Comparison of ENCODE assay signal across 21 cellular contexts in the genomic region with DNA sequence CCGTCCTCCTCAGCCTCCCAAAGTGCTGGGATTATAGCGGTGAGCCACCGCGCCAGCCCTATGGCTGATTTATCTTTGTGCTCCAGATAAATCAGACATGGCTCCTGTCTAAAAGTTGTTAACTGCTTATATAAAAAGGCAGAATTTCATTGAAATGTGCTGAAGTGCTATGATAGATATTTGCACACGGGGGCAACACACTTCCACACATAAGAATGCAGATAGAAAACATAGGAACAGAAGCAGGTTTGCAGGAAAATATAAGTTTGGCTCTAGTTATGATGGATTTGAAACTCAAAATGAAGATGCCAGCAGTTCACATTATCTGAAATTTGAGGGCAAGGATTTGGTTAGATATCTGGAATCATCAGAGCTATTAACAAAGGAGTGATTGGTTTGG.
A peak's percentile ranks its signal among the peaks of the same experiment; 100 is the strongest.
DNase-seq lines count a peak whose midpoint lies in the region; TF ChIP-seq lines count a peak whose summit lies in the region.
"Had no signal": no experiment of that assay in that cellular context is flagged by ENCODE, and none has a peak within 500 bp of the region (broad histone marks: within the 10 kb centered on the region; RNA-seq: fewer than 3 reads in every experiment).

No MANE protein-coding gene starts in this region.

- no peak overlapping the region for H3K4me3 Mint-ChIP-seq in immature natural killer cell
- H3K4me3 Mint-ChIP-seq: CD14-positive monocyte; CD4-positive, alpha-beta T cell; CD8-positive, alpha-beta memory T cell had no signal

- no peaks in the 10 kb centered on the region for H3K36me3 Mint-ChIP-seq in immature natural killer cell
- H3K36me3 Mint-ChIP-seq: CD14-positive monocyte; CD8-positive, alpha-beta memory T cell had no signal

- H4K20me1 ChIP-seq in neural cell (ENCODE audit: insufficient read depth), result no peaks in the 10 kb centered on the region
- H4K20me1 ChIP-seq: BLaER1 treated with 17β-estradiol and CSF1 and Interleukin-3, amounts not matched to agents 10 nM and 100 nM had no signal

- H3K79me2 ChIP-seq in neural cell (replicated peaks; ENCODE audit: insufficient read depth, low read length), result no peaks in the 10 kb centered on the region

- no peaks in the 10 kb centered on the region for H3K9me3 ChIP-seq in neural cell (ENCODE audit: low read length)
- no peaks in the 10 kb centered on the region for H3K9me3 ChIP-seq in WERI-Rb-1 (ENCODE audit: severe bottlenecking)
- H3K9me3 ChIP-seq: BE2C had no signal

- no peak overlapping the region for H3K27ac Mint-ChIP-seq in immature natural killer cell
- H3K27ac Mint-ChIP-seq: CD14-positive monocyte; CD4-positive, alpha-beta T cell; CD8-positive, alpha-beta memory T cell had no signal

- no peak overlapping the region for H3K4me3 ChIP-seq in dorsolateral prefrontal cortex
- no peak overlapping the region for H3K4me3 ChIP-seq in neural cell (ENCODE audit: low read length)
- H3K4me3 ChIP-seq in WERI-Rb-1 (ENCODE audit: low read depth, low read length), result no peak overlapping the region
- H3K4me3 ChIP-seq: BLaER1 treated with 17β-estradiol and CSF1 and Interleukin-3, amounts not matched to agents 10 nM and 100 nM; GM12878; GM23248 had no signal

- peaks cover 0 to 10% (median under 1%) of the 10 kb centered on the region in 6 donors for H3K9me3 Mint-ChIP-seq in immature natural killer cell
- H3K9me3 Mint-ChIP-seq: CD4-positive, alpha-beta T cell had no signal

- H3K27me3 Mint-ChIP-seq in immature natural killer cell (ENCODE audit: low read depth in 3 of 3), result peaks cover 0 to 5% (median 2%) of the 10 kb centered on the region in 3 donors
- H3K27me3 Mint-ChIP-seq: CD4-positive, alpha-beta T cell; CD8-positive, alpha-beta memory T cell had no signal

- TF ChIP-seq RAD21 in neural cell (conservative IDR thresholded peaks at IDR 0.05), result peak; percentile 40

- in situ Hi-C loops in KBM-7 (cut with MboI; ENCODE audit: low pct_unique_long_range_greater_than_20kb, low sequenced_read_pairs), result no loop called here

- H3F3A ChIP-seq in neural cell (ENCODE audit: insufficient read depth, low read length, poor library complexity, severe bottlenecking), result no peaks in the 10 kb centered on the region

- H3K27ac ChIP-seq in dorsolateral prefrontal cortex, result no peak overlapping the region
- H3K27ac ChIP-seq in neural cell (ENCODE audit: low read length), result no peak overlapping the region
- H3K27ac ChIP-seq in WERI-Rb-1, result no peak overlapping the region
- H3K27ac ChIP-seq: BLaER1 treated with 17β-estradiol and CSF1 and Interleukin-3, amounts not matched to agents 10 nM and 100 nM; GM23248 had no signal

- intact Hi-C loops in dorsolateral prefrontal cortex (cut with DNase I), result no loop called here

- DNase-seq in Ammon's horn (ENCODE audit: low spot score) (peak; percentile 4), dorsolateral prefrontal cortex (no peak), superior temporal gyrus (ENCODE audit: extremely low spot score) (peak; percentile 8), WERI-Rb-1 (no peak), KBM-7 (no peak), immature natural killer cell (no peak)
- DNase-seq: 8988T; BE2C; CD4-positive, alpha-beta T cell; CD8-positive, alpha-beta memory T cell; DMS 273 treated with DMSO at 0.1 percent for 48 hours; DMS79; EL; GDM1; GM23248; H7; HCEC 1CT had no signal

- H3K27me3 ChIP-seq in dorsolateral prefrontal cortex (peaks cover 0 to 39% (median under 1%) of the 10 kb centered on the region in 45 donors), neural cell (ENCODE audit: insufficient read depth, low read depth, low read length) (no peaks in the 10 kb centered on the region), WERI-Rb-1 (ENCODE audit: insufficient read depth, low read depth, severe bottlenecking) (peaks cover 11% of the 10 kb centered on the region)
- H3K27me3 ChIP-seq: BE2C had no signal

- H3K36me3 ChIP-seq in neural cell (ENCODE audit: insufficient read depth, low read length) (no peaks in the 10 kb centered on the region), WERI-Rb-1 (no peaks in the 10 kb centered on the region)
- H3K36me3 ChIP-seq: BE2C; BLaER1 treated with 17β-estradiol and CSF1 and Interleukin-3, amounts not matched to agents 10 nM and 100 nM had no signal

- H3K9me2 ChIP-seq in neural cell (ENCODE audit: insufficient read depth, low read length), result no peaks in the 10 kb centered on the region

- TF ChIP-seq CTCF in dorsolateral prefrontal cortex (IDR thresholded peaks at IDR 0.05 in 54 of 56, conservative IDR thresholded peaks at IDR 0.05 in 2 of 56; ENCODE audit: low read depth in 1 of 56, partially characterized antibody in 56 of 56) (peak in 30 of 56 donors; percentile 7 to 53 (median 26)), neural cell (IDR thresholded peaks at IDR 0.05; ENCODE audit: poor library complexity, severe bottlenecking) (peak; percentile 16), WERI-Rb-1 (IDR thresholded peaks at IDR 0.05; ENCODE audit: low read depth, low read length) (no peak)

- H2AFZ ChIP-seq in neural cell (ENCODE audit: low read depth, low read length), result no peak overlapping the region
- H2AFZ ChIP-seq: GM23248 had no signal

- H3K9ac ChIP-seq in neural cell (ENCODE audit: low read length), result no peak overlapping the region
- H3K9ac ChIP-seq: BLaER1 treated with 17β-estradiol and CSF1 and Interleukin-3, amounts not matched to agents 10 nM and 100 nM; GM23248 had no signal

- no peak overlapping the region for H3K4me2 ChIP-seq in neural cell (ENCODE audit: low read length)
- H3K4me2 ChIP-seq: BLaER1 treated with 17β-estradiol and CSF1 and Interleukin-3, amounts not matched to agents 10 nM and 100 nM had no signal

- no peak for TF ChIP-seq EP300 in neural cell (conservative IDR thresholded peaks at IDR 0.05; ENCODE audit: poor library complexity, severe bottlenecking)

- no peaks in the 10 kb centered on the region for H3K4me1 Mint-ChIP-seq in immature natural killer cell
- H3K4me1 Mint-ChIP-seq: CD14-positive monocyte; CD8-positive, alpha-beta memory T cell had no signal

TF ChIP-seq in neural cell, 6 proteins besides CTCF, POLR2A, EP300 and RAD21:
- no peak for TF ChIP-seq MXI1 (conservative IDR thresholded peaks at IDR 0.05; ENCODE audit: poor library complexity, severe bottlenecking)
- no peak for TF ChIP-seq TAF1 (IDR thresholded peaks at IDR 0.05; ENCODE audit: low read depth)
- no peak for TF ChIP-seq SMC3 (conservative IDR thresholded peaks at IDR 0.05; ENCODE audit: poor library complexity)
- TF ChIP-seq EZH2 (IDR thresholded peaks at IDR 0.05; ENCODE audit: borderline replicate concordance, insufficient read depth, low read length, poor library complexity, severe bottlenecking), result no peak
- no peak for TF ChIP-seq POLR2AphosphoS5 (IDR thresholded peaks at IDR 0.05)
- TF ChIP-seq, protein P1, sequence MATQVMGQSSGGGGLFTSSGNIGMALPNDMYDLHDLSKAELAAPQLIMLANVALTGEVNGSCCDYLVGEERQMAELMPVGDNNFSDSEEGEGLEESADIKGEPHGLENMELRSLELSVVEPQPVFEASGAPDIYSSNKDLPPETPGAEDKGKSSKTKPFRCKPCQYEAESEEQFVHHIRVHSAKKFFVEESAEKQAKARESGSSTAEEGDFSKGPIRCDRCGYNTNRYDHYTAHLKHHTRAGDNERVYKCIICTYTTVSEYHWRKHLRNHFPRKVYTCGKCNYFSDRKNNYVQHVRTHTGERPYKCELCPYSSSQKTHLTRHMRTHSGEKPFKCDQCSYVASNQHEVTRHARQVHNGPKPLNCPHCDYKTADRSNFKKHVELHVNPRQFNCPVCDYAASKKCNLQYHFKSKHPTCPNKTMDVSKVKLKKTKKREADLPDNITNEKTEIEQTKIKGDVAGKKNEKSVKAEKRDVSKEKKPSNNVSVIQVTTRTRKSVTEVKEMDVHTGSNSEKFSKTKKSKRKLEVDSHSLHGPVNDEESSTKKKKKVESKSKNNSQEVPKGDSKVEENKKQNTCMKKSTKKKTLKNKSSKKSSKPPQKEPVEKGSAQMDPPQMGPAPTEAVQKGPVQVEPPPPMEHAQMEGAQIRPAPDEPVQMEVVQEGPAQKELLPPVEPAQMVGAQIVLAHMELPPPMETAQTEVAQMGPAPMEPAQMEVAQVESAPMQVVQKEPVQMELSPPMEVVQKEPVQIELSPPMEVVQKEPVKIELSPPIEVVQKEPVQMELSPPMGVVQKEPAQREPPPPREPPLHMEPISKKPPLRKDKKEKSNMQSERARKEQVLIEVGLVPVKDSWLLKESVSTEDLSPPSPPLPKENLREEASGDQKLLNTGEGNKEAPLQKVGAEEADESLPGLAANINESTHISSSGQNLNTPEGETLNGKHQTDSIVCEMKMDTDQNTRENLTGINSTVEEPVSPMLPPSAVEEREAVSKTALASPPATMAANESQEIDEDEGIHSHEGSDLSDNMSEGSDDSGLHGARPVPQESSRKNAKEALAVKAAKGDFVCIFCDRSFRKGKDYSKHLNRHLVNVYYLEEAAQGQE (IDR thresholded peaks at IDR 0.05; ENCODE audit: borderline replicate concordance), result no peak

Comparison
In these comparisons a context has a peak if more than half of its experiments do, and no peak if none do; other contexts are left out.
1. DNase-seq: peak in Ammon's horn (single experiment) and superior temporal gyrus (single experiment); none in dorsolateral prefrontal cortex (0 of 10), WERI-Rb-1 (single experiment), KBM-7 (single experiment) and immature natural killer cell (0 of 3).